ENCODE assay signal across 20 cellular contexts in genomic region chr12:77946541-77947021, GRCh38.
A peak's percentile ranks its signal among the peaks of the same experiment; 100 is the strongest.
DNase-seq lines count a peak whose midpoint lies in the region; ATAC-seq and TF ChIP-seq lines count a peak whose summit lies in the region.
"Had no signal": no experiment of that assay in that cellular context is flagged by ENCODE, and none has a peak within 500 bp of the region (broad histone marks: within the 10 kb centered on the region; RNA-seq: fewer than 3 reads in every experiment).

No MANE protein-coding gene starts in this region.

- H3K4me1 ChIP-seq in adipocyte (ENCODE audit: control insufficient read depth, insufficient read depth, low read length) (peaks cover 47% of the 10 kb centered on the region), skeletal muscle satellite cell (ENCODE audit: control insufficient read depth, insufficient read depth, low read length) (peaks cover 40% of the 10 kb centered on the region)

- TF ChIP-seq CTCF in fibroblast of pulmonary artery (IDR thresholded peaks at IDR 0.05; ENCODE audit: low read length, missing control alignments) = no peak

- peak; percentile 5 for DNase-seq in GM03348 (ENCODE audit: low spot score)
- peak; percentile 61 for DNase-seq in adipocyte (ENCODE audit: low read depth)
- peak; percentile 46 for DNase-seq in fibroblast of pulmonary artery (ENCODE audit: low read depth)
- DNase-seq: activated CD4-positive, alpha-beta T cell treated with anti-CD3 and anti-CD28 coated beads, Interleukin-2, amount 50 U/mL, for 4 hours; activated naive CD4-positive, alpha-beta T cell treated with anti-CD3 and anti-CD28 coated beads, Interleukin-2, amount 50 U/mL, for 16 hours; activated T-cell treated with anti-CD3 and anti-CD28 coated beads for 4 hours; CD4-positive, CD25-positive, alpha-beta regulatory T cell; DMS153; MM.1S; NCI-H2029; Right ventricle myocardium superior; T-helper 17 cell; WERI-Rb-1 had no signal

- H3K9me3 ChIP-seq in adipocyte (ENCODE audit: control insufficient read depth, low read length) (no peaks in the 10 kb centered on the region), skeletal muscle satellite cell (replicated peaks; ENCODE audit: low read length) (no peaks in the 10 kb centered on the region)
- H3K9me3 ChIP-seq: esophagus muscularis mucosa, suprapubic skin had no signal

- H3K4me3 ChIP-seq in adipocyte (ENCODE audit: low read length) (peak overlapping the region; percentile 76), fibroblast of pulmonary artery (replicated peaks; ENCODE audit: low read depth, low read length) (no peak overlapping the region), skeletal muscle satellite cell (ENCODE audit: low read length) (peak overlapping the region; percentile 45)
- H3K4me3 ChIP-seq: esophagus muscularis mucosa, suprapubic skin had no signal

- no peak for ATAC-seq in HG03520 (IDR thresholded peaks at IDR 0.05; ENCODE audit: unreplicated experiment)
- no peak for ATAC-seq in HG03280 (IDR thresholded peaks at IDR 0.05; ENCODE audit: unreplicated experiment)
- no peak for ATAC-seq in HG03457 (IDR thresholded peaks at IDR 0.05; ENCODE audit: unreplicated experiment)
- ATAC-seq: natural killer cell treated with Interleukin-12 subunit alpha and Interleukin-12 subunit beta and Interleukin-15 and Interleukin-18, amount 100 ng/mL, for 72 hours; T-helper 17 cell had no signal

- H3K4me2 ChIP-seq in skeletal muscle satellite cell (ENCODE audit: low read length) = peak overlapping the region; percentile 73

- peaks cover 12% of the 10 kb centered on the region for H3K36me3 ChIP-seq in adipocyte (ENCODE audit: control insufficient read depth, insufficient read depth, low read length, severe bottlenecking)
- H3K36me3 ChIP-seq in skeletal muscle satellite cell (ENCODE audit: insufficient read depth, low read length) = peaks cover 16% of the 10 kb centered on the region
- H3K36me3 ChIP-seq: esophagus muscularis mucosa, suprapubic skin, WERI-Rb-1 had no signal

- H3K27me3 ChIP-seq in adipocyte (replicated peaks; ENCODE audit: control insufficient read depth, insufficient read depth, low read length) (no peaks in the 10 kb centered on the region), skeletal muscle satellite cell (ENCODE audit: control insufficient read depth, insufficient read depth, low read length) (no peaks in the 10 kb centered on the region)
- H3K27me3 ChIP-seq: esophagus muscularis mucosa, suprapubic skin had no signal

- H3K9ac ChIP-seq in adipocyte (ENCODE audit: low read length) = peak overlapping the region; percentile 87
- peak overlapping the region; percentile 62 for H3K9ac ChIP-seq in skeletal muscle satellite cell (ENCODE audit: low read depth, low read length)

Comparison
In these comparisons a context has a peak if more than half of its experiments do, and no peak if none do; other contexts are left out.
1. DNase-seq: peak in every context shown above with its lines; median percentile 61 in adipocyte; 46 in fibroblast of pulmonary artery; 5 in GM03348.